1 cellular context compared by ENCODE assay signal in the genomic region with DNA sequence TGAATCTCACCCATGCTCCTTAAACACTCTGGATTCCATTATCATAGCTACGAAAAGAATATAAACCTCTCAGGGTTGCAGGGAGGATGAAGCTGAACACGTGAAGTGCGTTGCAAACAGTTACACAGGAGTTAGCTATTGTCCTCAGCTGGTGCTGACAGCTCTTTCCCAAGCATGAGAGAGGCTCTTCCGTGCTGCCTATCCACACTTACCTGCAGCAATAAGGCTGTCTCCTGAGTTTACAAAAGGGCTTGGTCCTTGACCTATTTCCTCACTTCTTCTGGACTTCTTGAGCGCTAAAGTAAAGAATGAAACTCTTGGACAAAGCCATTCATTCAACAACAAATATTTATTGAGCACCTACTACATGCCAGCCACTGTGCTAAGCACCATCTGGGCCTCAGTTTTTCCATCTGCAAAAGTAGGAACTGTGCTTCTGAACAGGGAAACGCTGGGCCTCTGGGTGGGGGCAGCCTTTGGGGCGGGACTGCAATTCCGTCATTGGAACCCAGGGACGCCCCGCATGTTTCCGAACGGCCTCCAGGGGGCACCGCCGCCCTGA.
A peak's percentile ranks its signal among the peaks of the same experiment; 100 is the strongest.
TF ChIP-seq lines count a peak whose summit lies in the region.

No MANE protein-coding gene starts in this region.

TF ChIP-seq in HepG2, 621 proteins besides CTCF, POLR2A, EP300 and RAD21 (continues in another document):
- TF ChIP-seq ATF2 (CRISPR knock-in tag; IDR thresholded peaks at IDR 0.05) (no peak; the same call in 1 of the 2 replicates), STAG1 (CRISPR knock-in tag; IDR thresholded peaks at IDR 0.05) (peak; percentile 75), KDM5A (IDR thresholded peaks at IDR 0.05; ENCODE audit: borderline replicate concordance, low read length) (no peak), NPAS2 (CRISPR knock-in tag; IDR thresholded peaks at IDR 0.05; ENCODE audit: borderline replicate concordance) (no peak), DMAP1 (CRISPR knock-in tag; IDR thresholded peaks at IDR 0.05) (no peak), ZNF331 (CRISPR knock-in tag; IDR thresholded peaks at IDR 0.05) (0 out of 2 replicates have a peak, but pooled peaks have one; percentile 6), ZBTB21 (CRISPR knock-in tag; IDR thresholded peaks at IDR 0.05) (no peak), CREBL2 (CRISPR knock-in tag; IDR thresholded peaks at IDR 0.05; ENCODE audit: borderline replicate concordance) (no peak), ZNF709 (CRISPR knock-in tag; IDR thresholded peaks at IDR 0.05) (peak; percentile 82; the same call in 1 of the 2 replicates), ZSCAN21 (CRISPR knock-in tag; IDR thresholded peaks at IDR 0.05; ENCODE audit: borderline replicate concordance) (peak; percentile 92), ZNF446 (CRISPR knock-in tag; IDR thresholded peaks at IDR 0.05) (0 out of 2 replicates have a peak, but pooled peaks have one; percentile 41), ZSCAN30 (CRISPR knock-in tag; IDR thresholded peaks at IDR 0.05) (no peak), ZNF790 (CRISPR knock-in tag; IDR thresholded peaks at IDR 0.05; ENCODE audit: borderline replicate concordance) (0 out of 2 replicates have a peak, but pooled peaks have one; percentile 47), ELF3 (CRISPR knock-in tag; IDR thresholded peaks at IDR 0.05) (peak; percentile 22; the same call in 1 of the 2 replicates), NR2F6 (IDR thresholded peaks at IDR 0.05) (peak; percentile 61; the same call in 1 of the 2 replicates), NR2F6 (CRISPR knock-in tag; IDR thresholded peaks at IDR 0.05) (no peak), ZSCAN9 (CRISPR knock-in tag; IDR thresholded peaks at IDR 0.05; ENCODE audit: borderline replicate concordance) (0 out of 2 replicates have a peak, but pooled peaks have one; percentile 8), KDM1A (CRISPR knock-in tag; IDR thresholded peaks at IDR 0.05) (0 out of 2 replicates have a peak, but pooled peaks have one; percentile 15), XRCC5 (optimal IDR thresholded peaks at IDR 0.05; ENCODE audit: low read length) (peak; percentile 58), ZBTB7A (CRISPR knock-in tag; IDR thresholded peaks at IDR 0.05) (peak; percentile 34; the same call in 1 of the 2 replicates), RORA (CRISPR knock-in tag; IDR thresholded peaks at IDR 0.05) (no peak), ZNF768 (CRISPR knock-in tag; IDR thresholded peaks at IDR 0.05) (0 out of 2 replicates have a peak, but pooled peaks have one; percentile 25), IKZF4 (CRISPR knock-in tag; IDR thresholded peaks at IDR 0.05; ENCODE audit: borderline replicate concordance, low read depth, not compliant biosample characterization) (no peak), BORCS8-MEF2B (CRISPR knock-in tag; IDR thresholded peaks at IDR 0.05) (0 out of 2 replicates have a peak, but pooled peaks have one; percentile 9), PPARG (CRISPR knock-in tag; conservative IDR thresholded peaks at IDR 0.05) (no peak), SAP130 (CRISPR knock-in tag; IDR thresholded peaks at IDR 0.05; ENCODE audit: low read depth) (0 out of 2 replicates have a peak, but pooled peaks have one; percentile 58), ELF1 (CRISPR knock-in tag; IDR thresholded peaks at IDR 0.05) (peak; percentile 53), U2AF1 (optimal IDR thresholded peaks at IDR 0.05; ENCODE audit: low read depth, low read length) (no peak), ZNF704 (CRISPR knock-in tag; IDR thresholded peaks at IDR 0.05; ENCODE audit: borderline replicate concordance) (no peak), NAIF1 (CRISPR knock-in tag; IDR thresholded peaks at IDR 0.05; ENCODE audit: borderline replicate concordance) (no peak), SPEN (CRISPR knock-in tag; IDR thresholded peaks at IDR 0.05; ENCODE audit: low read depth) (no peak), TGIF2 (CRISPR knock-in tag; IDR thresholded peaks at IDR 0.05) (0 out of 2 replicates have a peak, but pooled peaks have one; percentile 8), MTA3 (CRISPR knock-in tag; IDR thresholded peaks at IDR 0.05) (no peak), ZFP82 (CRISPR knock-in tag; IDR thresholded peaks at IDR 0.05; ENCODE audit: borderline replicate concordance) (0 out of 2 replicates have a peak, but pooled peaks have one; percentile 21), ZMYM2 (CRISPR knock-in tag; IDR thresholded peaks at IDR 0.05) (peak; percentile 48; the same call in 1 of the 2 replicates), MED1 (CRISPR knock-in tag; IDR thresholded peaks at IDR 0.05) (0 out of 2 replicates have a peak, but pooled peaks have one; percentile 14), ZNF713 (CRISPR knock-in tag; IDR thresholded peaks at IDR 0.05) (0 out of 2 replicates have a peak, but pooled peaks have one; percentile 48), ZNF549 (CRISPR knock-in tag; IDR thresholded peaks at IDR 0.05) (no peak), CERS6 (CRISPR knock-in tag; IDR thresholded peaks at IDR 0.05) (no peak), ZMYM3 (CRISPR knock-in tag; IDR thresholded peaks at IDR 0.05) (peak; percentile 85), FLYWCH1 (CRISPR knock-in tag; IDR thresholded peaks at IDR 0.05) (no peak), GTF2F1 (IDR thresholded peaks at IDR 0.05; ENCODE audit: low read length) (no peak), HES4 (CRISPR knock-in tag; IDR thresholded peaks at IDR 0.05; ENCODE audit: borderline replicate concordance) (0 out of 2 replicates have a peak, but pooled peaks have one; percentile 59), ZNF260 (CRISPR knock-in tag; IDR thresholded peaks at IDR 0.05; ENCODE audit: borderline replicate concordance, low read depth) (no peak), MATR3 (CRISPR knock-in tag; IDR thresholded peaks at IDR 0.05) (no peak), ZNF629 (CRISPR knock-in tag; conservative IDR thresholded peaks at IDR 0.05) (peak; percentile 90), JARID2 (CRISPR knock-in tag; IDR thresholded peaks at IDR 0.05; ENCODE audit: insufficient replicate concordance) (no peak), GATAD2A (CRISPR knock-in tag; IDR thresholded peaks at IDR 0.05) (peak; percentile 40; the same call in 1 of the 2 replicates)
- TF ChIP-seq, protein P1, sequence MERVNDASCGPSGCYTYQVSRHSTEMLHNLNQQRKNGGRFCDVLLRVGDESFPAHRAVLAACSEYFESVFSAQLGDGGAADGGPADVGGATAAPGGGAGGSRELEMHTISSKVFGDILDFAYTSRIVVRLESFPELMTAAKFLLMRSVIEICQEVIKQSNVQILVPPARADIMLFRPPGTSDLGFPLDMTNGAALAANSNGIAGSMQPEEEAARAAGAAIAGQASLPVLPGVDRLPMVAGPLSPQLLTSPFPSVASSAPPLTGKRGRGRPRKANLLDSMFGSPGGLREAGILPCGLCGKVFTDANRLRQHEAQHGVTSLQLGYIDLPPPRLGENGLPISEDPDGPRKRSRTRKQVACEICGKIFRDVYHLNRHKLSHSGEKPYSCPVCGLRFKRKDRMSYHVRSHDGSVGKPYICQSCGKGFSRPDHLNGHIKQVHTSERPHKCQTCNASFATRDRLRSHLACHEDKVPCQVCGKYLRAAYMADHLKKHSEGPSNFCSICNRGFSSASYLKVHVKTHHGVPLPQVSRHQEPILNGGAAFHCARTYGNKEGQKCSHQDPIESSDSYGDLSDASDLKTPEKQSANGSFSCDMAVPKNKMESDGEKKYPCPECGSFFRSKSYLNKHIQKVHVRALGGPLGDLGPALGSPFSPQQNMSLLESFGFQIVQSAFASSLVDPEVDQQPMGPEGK (CRISPR knock-in tag; IDR thresholded peaks at IDR 0.05), result peak; percentile 61; the same call in 1 of the 2 replicates
- TF ChIP-seq, protein P2, sequence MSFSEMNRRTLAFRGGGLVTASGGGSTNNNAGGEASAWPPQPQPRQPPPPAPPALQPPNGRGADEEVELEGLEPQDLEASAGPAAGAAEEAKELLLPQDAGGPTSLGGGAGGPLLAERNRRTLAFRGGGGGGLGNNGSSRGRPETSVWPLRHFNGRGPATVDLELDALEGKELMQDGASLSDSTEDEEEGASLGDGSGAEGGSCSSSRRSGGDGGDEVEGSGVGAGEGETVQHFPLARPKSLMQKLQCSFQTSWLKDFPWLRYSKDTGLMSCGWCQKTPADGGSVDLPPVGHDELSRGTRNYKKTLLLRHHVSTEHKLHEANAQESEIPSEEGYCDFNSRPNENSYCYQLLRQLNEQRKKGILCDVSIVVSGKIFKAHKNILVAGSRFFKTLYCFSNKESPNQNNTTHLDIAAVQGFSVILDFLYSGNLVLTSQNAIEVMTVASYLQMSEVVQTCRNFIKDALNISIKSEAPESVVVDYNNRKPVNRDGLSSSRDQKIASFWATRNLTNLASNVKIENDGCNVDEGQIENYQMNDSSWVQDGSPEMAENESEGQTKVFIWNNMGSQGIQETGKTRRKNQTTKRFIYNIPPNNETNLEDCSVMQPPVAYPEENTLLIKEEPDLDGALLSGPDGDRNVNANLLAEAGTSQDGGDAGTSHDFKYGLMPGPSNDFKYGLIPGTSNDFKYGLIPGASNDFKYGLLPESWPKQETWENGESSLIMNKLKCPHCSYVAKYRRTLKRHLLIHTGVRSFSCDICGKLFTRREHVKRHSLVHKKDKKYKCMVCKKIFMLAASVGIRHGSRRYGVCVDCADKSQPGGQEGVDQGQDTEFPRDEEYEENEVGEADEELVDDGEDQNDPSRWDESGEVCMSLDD (CRISPR knock-in tag; IDR thresholded peaks at IDR 0.05; ENCODE audit: borderline replicate concordance), result no peak
- TF ChIP-seq, protein P3, sequence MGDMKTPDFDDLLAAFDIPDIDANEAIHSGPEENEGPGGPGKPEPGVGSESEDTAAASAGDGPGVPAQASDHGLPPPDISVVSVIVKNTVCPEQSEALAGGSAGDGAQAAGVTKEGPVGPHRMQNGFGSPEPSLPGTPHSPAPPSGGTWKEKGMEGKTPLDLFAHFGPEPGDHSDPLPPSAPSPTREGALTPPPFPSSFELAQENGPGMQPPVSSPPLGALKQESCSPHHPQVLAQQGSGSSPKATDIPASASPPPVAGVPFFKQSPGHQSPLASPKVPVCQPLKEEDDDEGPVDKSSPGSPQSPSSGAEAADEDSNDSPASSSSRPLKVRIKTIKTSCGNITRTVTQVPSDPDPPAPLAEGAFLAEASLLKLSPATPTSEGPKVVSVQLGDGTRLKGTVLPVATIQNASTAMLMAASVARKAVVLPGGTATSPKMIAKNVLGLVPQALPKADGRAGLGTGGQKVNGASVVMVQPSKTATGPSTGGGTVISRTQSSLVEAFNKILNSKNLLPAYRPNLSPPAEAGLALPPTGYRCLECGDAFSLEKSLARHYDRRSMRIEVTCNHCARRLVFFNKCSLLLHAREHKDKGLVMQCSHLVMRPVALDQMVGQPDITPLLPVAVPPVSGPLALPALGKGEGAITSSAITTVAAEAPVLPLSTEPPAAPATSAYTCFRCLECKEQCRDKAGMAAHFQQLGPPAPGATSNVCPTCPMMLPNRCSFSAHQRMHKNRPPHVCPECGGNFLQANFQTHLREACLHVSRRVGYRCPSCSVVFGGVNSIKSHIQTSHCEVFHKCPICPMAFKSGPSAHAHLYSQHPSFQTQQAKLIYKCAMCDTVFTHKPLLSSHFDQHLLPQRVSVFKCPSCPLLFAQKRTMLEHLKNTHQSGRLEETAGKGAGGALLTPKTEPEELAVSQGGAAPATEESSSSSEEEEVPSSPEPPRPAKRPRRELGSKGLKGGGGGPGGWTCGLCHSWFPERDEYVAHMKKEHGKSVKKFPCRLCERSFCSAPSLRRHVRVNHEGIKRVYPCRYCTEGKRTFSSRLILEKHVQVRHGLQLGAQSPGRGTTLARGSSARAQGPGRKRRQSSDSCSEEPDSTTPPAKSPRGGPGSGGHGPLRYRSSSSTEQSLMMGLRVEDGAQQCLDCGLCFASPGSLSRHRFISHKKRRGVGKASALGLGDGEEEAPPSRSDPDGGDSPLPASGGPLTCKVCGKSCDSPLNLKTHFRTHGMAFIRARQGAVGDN (CRISPR knock-in tag; IDR thresholded peaks at IDR 0.05), result no peak
- TF ChIP-seq, protein P4, sequence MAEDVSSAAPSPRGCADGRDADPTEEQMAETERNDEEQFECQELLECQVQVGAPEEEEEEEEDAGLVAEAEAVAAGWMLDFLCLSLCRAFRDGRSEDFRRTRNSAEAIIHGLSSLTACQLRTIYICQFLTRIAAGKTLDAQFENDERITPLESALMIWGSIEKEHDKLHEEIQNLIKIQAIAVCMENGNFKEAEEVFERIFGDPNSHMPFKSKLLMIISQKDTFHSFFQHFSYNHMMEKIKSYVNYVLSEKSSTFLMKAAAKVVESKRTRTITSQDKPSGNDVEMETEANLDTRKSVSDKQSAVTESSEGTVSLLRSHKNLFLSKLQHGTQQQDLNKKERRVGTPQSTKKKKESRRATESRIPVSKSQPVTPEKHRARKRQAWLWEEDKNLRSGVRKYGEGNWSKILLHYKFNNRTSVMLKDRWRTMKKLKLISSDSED (CRISPR knock-in tag; IDR thresholded peaks at IDR 0.05), result no peak
- TF ChIP-seq, protein P5, sequence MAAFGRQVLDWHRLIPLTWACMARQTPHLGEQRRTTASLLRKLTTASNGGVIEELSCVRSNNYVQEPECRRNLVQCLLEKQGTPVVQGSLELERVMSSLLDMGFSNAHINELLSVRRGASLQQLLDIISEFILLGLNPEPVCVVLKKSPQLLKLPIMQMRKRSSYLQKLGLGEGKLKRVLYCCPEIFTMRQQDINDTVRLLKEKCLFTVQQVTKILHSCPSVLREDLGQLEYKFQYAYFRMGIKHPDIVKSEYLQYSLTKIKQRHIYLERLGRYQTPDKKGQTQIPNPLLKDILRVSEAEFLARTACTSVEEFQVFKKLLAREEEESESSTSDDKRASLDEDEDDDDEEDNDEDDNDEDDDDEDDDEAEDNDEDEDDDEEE (CRISPR knock-in tag; IDR thresholded peaks at IDR 0.05), result 0 out of 2 replicates have a peak, but pooled peaks have one; percentile 48
